ENCODE assay signal across 8 cellular contexts in the genomic region with DNA sequence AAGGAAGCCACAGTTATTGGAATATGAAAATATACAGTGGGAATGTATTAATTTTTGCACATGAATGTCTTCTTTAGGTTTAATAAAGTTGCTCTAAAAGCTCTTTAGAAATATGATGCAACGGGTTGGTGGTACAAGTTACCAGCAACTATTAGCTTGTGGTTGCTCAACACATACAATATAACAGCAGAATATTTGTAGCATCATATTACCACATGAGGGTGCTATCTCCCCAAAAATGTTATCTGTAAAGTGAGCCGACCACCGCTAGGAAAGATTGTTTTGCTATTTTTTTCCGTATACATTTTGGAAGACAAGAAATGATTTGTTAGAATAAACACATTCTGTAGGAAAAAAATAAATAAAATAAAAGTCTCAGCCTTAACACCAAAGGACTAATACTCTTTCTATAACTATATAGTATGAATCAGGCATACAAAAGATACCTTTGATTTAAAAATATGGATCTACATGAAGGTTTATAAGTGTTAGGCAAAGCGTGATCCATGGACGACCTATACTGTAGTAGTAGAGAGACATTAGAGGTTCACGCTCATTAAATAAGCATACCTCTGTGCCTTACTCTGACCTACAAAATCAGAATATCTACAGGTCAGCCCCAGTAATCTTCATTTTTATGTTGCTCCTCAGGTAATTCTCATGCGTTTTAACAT.
DNase-seq lines count a peak whose midpoint lies in the region; ATAC-seq, FAIRE-seq and TF ChIP-seq lines count a peak whose summit lies in the region.

No MANE protein-coding gene starts in this region.

- ATAC-seq in T-helper 17 cell = no peak

- DNase-seq in GM04503 (ENCODE audit: low read depth) (peak; percentile 5), NCI-H146 (lab: John Stamatoyannopoulos, UW) (peak; percentile 24), iPS DF 6.9 (ENCODE audit: low read depth, low spot score) (peak; percentile 13), tibial nerve (ENCODE audit: low spot score in 2 of 2) (no peak), T-helper 17 cell (no peak)
- no peak for DNase-seq in stimulated activated CD4-positive, alpha-beta T cell treated with anti-CD3 and anti-CD28 coated beads, Interleukin-15, amount 100 ng/mL, for 24 hours

- TF ChIP-seq POLR2A in tibial nerve (IDR thresholded peaks at IDR 0.05) = no peak

- peak; percentile 91 for FAIRE-seq in TTC549 (lab: Jason Lieb, UNC)

- POLR2A ChIA-PET in HEK293 (lab: Yijun Ruan, JAX) = no interaction called here

- H3K4me3 ChIP-seq in HEK293 (ENCODE audit: low read depth, low read length) (no peak overlapping the region), iPS DF 6.9 (ENCODE audit: low read length) (no peak overlapping the region), tibial nerve (no peak overlapping the region)

- no peak overlapping the region for H3K27ac ChIP-seq in HEK293 (ENCODE audit: extremely low read depth, low read depth, low read length)
- no peak overlapping the region for H3K27ac ChIP-seq in iPS DF 6.9 (ENCODE audit: low read length)
- H3K27ac ChIP-seq in tibial nerve = no peak overlapping the region

- no peaks in the 10 kb centered on the region for H3K36me3 Mint-ChIP-seq in T-helper 17 cell (ENCODE audit: low read depth)

- H3K4me1 ChIP-seq in HEK293 (ENCODE audit: control insufficient read depth, insufficient read depth, low read length) (0 out of 2 replicates have a peak, but pooled peaks cover 5% of the 10 kb centered on the region), iPS DF 6.9 (ENCODE audit: control insufficient read depth, insufficient read depth, low read length) (no peaks in the 10 kb centered on the region), tibial nerve (peaks cover 0 to 3% (median 0%) of the 10 kb centered on the region in 4 donors)

- H3K27me3 Mint-ChIP-seq in T-helper 17 cell = peaks cover 8% of the 10 kb centered on the region

- H3K9me3 ChIP-seq in HEK293 (ENCODE audit: control insufficient read depth, insufficient read depth, low read depth, low read length) = no peaks in the 10 kb centered on the region
- H3K9me3 ChIP-seq in iPS DF 6.9 (ENCODE audit: control insufficient read depth, insufficient read depth, low read length) = no peaks in the 10 kb centered on the region
- H3K9me3 ChIP-seq in tibial nerve = no peaks in the 10 kb centered on the region
- H3K9me3 ChIP-seq in T-helper 17 cell (ENCODE audit: control insufficient read depth, low read length, poor library complexity, severe bottlenecking) = no peaks in the 10 kb centered on the region

- no CpG with 5 or more reads among the region's 8 CpGs for WGBS in iPS DF 6.9 (ENCODE audit: insufficient coverage, insufficient read length)
- WGBS in tibial nerve, 2 donors = 29 to 36% methylated on average over 8 of the region's 8 CpGs

- peaks cover 2% of the 10 kb centered on the region for H3K4me1 Mint-ChIP-seq in T-helper 17 cell

- H3K36me3 ChIP-seq in HEK293 (ENCODE audit: control insufficient read depth in 2 of 2, insufficient read depth in 1 of 2, low read length in 2 of 2) = no peaks in the 10 kb centered on the region
- H3K36me3 ChIP-seq in iPS DF 6.9 (ENCODE audit: control insufficient read depth, insufficient read depth, low read length) = no peaks in the 10 kb centered on the region
- H3K36me3 ChIP-seq in tibial nerve = no peaks in the 10 kb centered on the region

- no peak for TF ChIP-seq EP300 in tibial nerve (IDR thresholded peaks at IDR 0.05)

- TF ChIP-seq CTCF in HEK293 (tag by site-specific recombination; IDR thresholded peaks at IDR 0.05) (peak; percentile 67), tibial nerve (IDR thresholded peaks at IDR 0.05) (peak; percentile 33 to 67 (median 51))

- H3K27ac Mint-ChIP-seq in T-helper 17 cell = no peak overlapping the region

- no peaks in the 10 kb centered on the region for H3K27me3 ChIP-seq in iPS DF 6.9 (ENCODE audit: control insufficient read depth, insufficient read depth, low read length)
- no peaks in the 10 kb centered on the region for H3K27me3 ChIP-seq in tibial nerve

- no peak overlapping the region for H3K4me3 Mint-ChIP-seq in T-helper 17 cell

- CTCF ChIA-PET in HEK293 (lab: Yijun Ruan, JAX) = interaction anchor here (0.5 to 1.3 kb wide), 25 partner anchors 9 to 1861 kb away, joined by 3 to 9 read pairs (median 3); no protein-coding TSS in a partner anchor

TF ChIP-seq in HEK293, 187 proteins besides CTCF, POLR2A, EP300 and RAD21:
- TF ChIP-seq RBAK (tag by site-specific recombination; IDR thresholded peaks at IDR 0.05) = no peak
- TF ChIP-seq ZNF654 (tag by site-specific recombination; IDR thresholded peaks at IDR 0.05; ENCODE audit: low read depth) = peak; percentile 82
- TF ChIP-seq ZNF335 (tag by site-specific recombination; conservative IDR thresholded peaks at IDR 0.05) = peak; percentile 79
- 0 out of 2 replicates have a peak, but pooled peaks have one; percentile 13 for TF ChIP-seq SCRT2 (tag by site-specific recombination; IDR thresholded peaks at IDR 0.05)
- TF ChIP-seq ZNF10 (tag by site-specific recombination; IDR thresholded peaks at IDR 0.05) = 0 out of 2 replicates have a peak, but pooled peaks have one; percentile 12
- TF ChIP-seq ZNF660 (tag by site-specific recombination; IDR thresholded peaks at IDR 0.05) = peak; percentile 45; the same call in 1 of the 2 replicates
- no peak for TF ChIP-seq PRDM6 (tag by site-specific recombination; IDR thresholded peaks at IDR 0.05)
- no peak for TF ChIP-seq ZNF398 (tag by site-specific recombination; IDR thresholded peaks at IDR 0.05)

Comparison
In these comparisons a context has a peak if more than half of its experiments do, and no peak if none do; other contexts are left out.
1. DNase-seq: peak in GM04503 (single experiment), NCI-H146 (single experiment) and iPS DF 6.9 (single experiment); none in tibial nerve (0 of 2), stimulated activated CD4-positive, alpha-beta T cell treated with anti-CD3 and anti-CD28 coated beads, Interleukin-15, amount 100 ng/mL, for 24 hours (single experiment) and T-helper 17 cell (0 of 3).